9 cellular contexts compared by ENCODE assay signal in genomic region chr2:10863837-10864236, GRCh38. TPM values are rescaled to one million over a fixed set of nuclear protein-coding genes. Genes with fewer than 3 reads are reported as not detected.
DNase-seq lines count a peak whose midpoint lies in the region; ATAC-seq and TF ChIP-seq lines count a peak whose summit lies in the region.
"Had no signal": no experiment of that assay in that cellular context is flagged by ENCODE, and none has a peak within 500 bp of the region (broad histone marks: within the 10 kb centered on the region; RNA-seq: fewer than 3 reads in every experiment).

No MANE protein-coding gene starts in this region.

- CTCF ChIA-PET in activated CD8-positive, alpha-beta T cell treated with anti-CD3 and anti-CD28 coated beads, Interleukin-2, amount 10 ng/mL, durations not matched to agents 7 days and 5 days (lab: Charles Lee), result interaction anchor here (1.4 to 1.7 kb wide), 2 partner anchors 28 to 31 kb away, joined by 4 to 6 read pairs; no protein-coding TSS in a partner anchor

- ATAC-seq in GM19372 (IDR thresholded peaks at IDR 0.05; ENCODE audit: low read depth, unreplicated experiment) (peak; percentile 63), HG03135 (IDR thresholded peaks at IDR 0.05; ENCODE audit: unreplicated experiment) (peak; percentile 70)
- no peak for ATAC-seq in activated CD8-positive, alpha-beta T cell treated with anti-CD3 and anti-CD28 coated beads, Interleukin-2, amount 10 ng/mL, durations not matched to agents 7 days and 5 days

- peaks cover 15 to 34% (median 27%) of the 10 kb centered on the region in 3 donors for H3K27me3 Mint-ChIP-seq in CD14-positive monocyte (ENCODE audit: low read depth in 3 of 3)
- H3K27me3 Mint-ChIP-seq in activated CD8-positive, alpha-beta T cell treated with anti-CD3 and anti-CD28 coated beads, Interleukin-2, amount 10 ng/mL, durations not matched to agents 7 days and 5 days (ENCODE audit: low read depth), result peaks cover 41% of the 10 kb centered on the region

- DNase-seq in CD14-positive monocyte (ENCODE audit: low spot score), result peak; percentile 84
- DNase-seq in activated CD8-positive, alpha-beta T cell treated with anti-CD3 and anti-CD28 coated beads, Interleukin-2, amount 10 ng/mL, durations not matched to agents 7 days and 5 days, result peak; percentile 23
- DNase-seq in glomerular visceral epithelial cell (ENCODE audit: extremely low spot score), result no peak
- no peak for DNase-seq in D341Med (ENCODE audit: low spot score)
- DNase-seq in activated T-cell treated with anti-CD3 and anti-CD28 coated beads, Interleukin-2, amount 50 U/mL, for 1 hour, result no peak
- DNase-seq in activated naive CD4-positive, alpha-beta T cell (lab: John Stamatoyannopoulos, UW), result no peak
- DNase-seq: NCI-H526 had no signal

- POLR2A ChIA-PET in activated CD8-positive, alpha-beta T cell treated with anti-CD3 and anti-CD28 coated beads, Interleukin-2, amount 10 ng/mL, durations not matched to agents 7 days and 5 days (lab: Charles Lee), result no interaction called here

- TF ChIP-seq CTCF in CD14-positive monocyte (IDR thresholded peaks at IDR 0.05), result no peak

- H3K4me3 Mint-ChIP-seq in CD14-positive monocyte, result peak overlapping the region; percentile 56 to 84
- no peak overlapping the region for H3K4me3 Mint-ChIP-seq in activated CD8-positive, alpha-beta T cell treated with anti-CD3 and anti-CD28 coated beads, Interleukin-2, amount 10 ng/mL, durations not matched to agents 7 days and 5 days

- H3K36me3 Mint-ChIP-seq in CD14-positive monocyte, result no peaks in the 10 kb centered on the region
- H3K36me3 Mint-ChIP-seq in activated CD8-positive, alpha-beta T cell treated with anti-CD3 and anti-CD28 coated beads, Interleukin-2, amount 10 ng/mL, durations not matched to agents 7 days and 5 days (ENCODE audit: low read depth), result no peaks in the 10 kb centered on the region

- intact Hi-C loops in CD14-positive monocyte (cut with micrococcal nuclease), result no loop called here

- H3K4me1 Mint-ChIP-seq in CD14-positive monocyte, result peaks cover 35% of the 10 kb centered on the region
- peaks cover 30% of the 10 kb centered on the region for H3K4me1 Mint-ChIP-seq in activated CD8-positive, alpha-beta T cell treated with anti-CD3 and anti-CD28 coated beads, Interleukin-2, amount 10 ng/mL, durations not matched to agents 7 days and 5 days (ENCODE audit: low read depth)

- H3K27ac Mint-ChIP-seq in CD14-positive monocyte, result peak overlapping the region; percentile 59 to 92 (median 80)
- no peak overlapping the region for H3K27ac Mint-ChIP-seq in activated CD8-positive, alpha-beta T cell treated with anti-CD3 and anti-CD28 coated beads, Interleukin-2, amount 10 ng/mL, durations not matched to agents 7 days and 5 days

- H3K9me3 Mint-ChIP-seq in CD14-positive monocyte, result peaks cover 0 to 3% (median 0%) of the 10 kb centered on the region in 7 donors
- no peaks in the 10 kb centered on the region for H3K9me3 Mint-ChIP-seq in activated CD8-positive, alpha-beta T cell treated with anti-CD3 and anti-CD28 coated beads, Interleukin-2, amount 10 ng/mL, durations not matched to agents 7 days and 5 days (ENCODE audit: insufficient read depth)

RNA-seq across cellular contexts. Expression of gene KCNF1, which starts 47.9 kb away (rescaled TPM):
- polyA plus RNA-seq in CD14-positive monocyte, result not detected
- total RNA-seq in activated CD8-positive, alpha-beta T cell treated with anti-CD3 and anti-CD28 coated beads, Interleukin-2, amount 10 ng/mL, durations not matched to agents 7 days and 5 days, result not detected

RNA-seq across cellular contexts. Expression of gene PDIA6, which starts 51.3 kb away (rescaled TPM):
- 100 to 1,000 TPM; 166 to 187 TPM for polyA plus RNA-seq in CD14-positive monocyte
- total RNA-seq in activated CD8-positive, alpha-beta T cell treated with anti-CD3 and anti-CD28 coated beads, Interleukin-2, amount 10 ng/mL, durations not matched to agents 7 days and 5 days, result 100 to 1,000 TPM; 131 to 138 TPM

Comparison
In these comparisons a context has a peak if more than half of its experiments do, and no peak if none do; other contexts are left out.
1. DNase-seq: peak in CD14-positive monocyte (single experiment) and activated CD8-positive, alpha-beta T cell treated with anti-CD3 and anti-CD28 coated beads, Interleukin-2, amount 10 ng/mL, durations not matched to agents 7 days and 5 days (single experiment); none in glomerular visceral epithelial cell (single experiment), D341Med (single experiment), activated T-cell treated with anti-CD3 and anti-CD28 coated beads, Interleukin-2, amount 50 U/mL, for 1 hour (single experiment) and activated naive CD4-positive, alpha-beta T cell (0 of 4).